8 cellular contexts compared by ENCODE assay signal in the genomic region with DNA sequence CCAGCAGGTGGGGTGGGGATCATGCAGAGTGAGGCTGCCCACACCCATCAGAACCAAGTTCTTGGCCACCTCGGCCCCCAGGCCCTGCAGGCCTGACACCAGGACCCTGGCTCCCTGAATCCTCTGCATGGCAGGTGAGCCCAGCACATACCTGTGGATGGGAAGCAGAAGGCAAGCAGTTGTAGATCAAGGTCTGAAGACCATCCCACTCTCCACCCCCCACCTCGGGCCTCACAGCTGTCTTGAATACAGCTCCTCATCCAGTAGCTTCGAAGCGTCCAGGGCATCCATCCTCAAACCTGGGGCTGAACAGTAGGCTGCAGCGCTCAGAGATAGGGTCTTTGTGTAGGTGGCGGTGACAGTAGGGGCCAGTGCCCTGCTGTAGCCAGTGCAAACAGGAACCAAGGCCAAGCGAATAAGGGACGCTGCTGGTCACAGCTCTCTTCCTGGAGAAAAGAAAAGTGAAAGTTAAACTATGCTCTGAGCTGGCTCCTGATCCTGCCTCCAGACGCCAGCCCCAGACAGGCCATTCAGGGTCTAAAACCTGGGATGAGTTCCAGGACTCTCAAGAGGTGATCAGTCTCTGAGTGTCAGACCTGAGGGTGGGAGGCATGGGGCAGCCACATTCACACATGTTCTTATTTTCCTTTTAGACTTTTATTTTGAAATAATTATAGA. TPM values are rescaled to one million over a fixed set of nuclear protein-coding genes. Genes with fewer than 3 reads are reported as not detected.
DNase-seq lines count a peak whose midpoint lies in the region; ATAC-seq and TF ChIP-seq lines count a peak whose summit lies in the region.

A gene with protein sequence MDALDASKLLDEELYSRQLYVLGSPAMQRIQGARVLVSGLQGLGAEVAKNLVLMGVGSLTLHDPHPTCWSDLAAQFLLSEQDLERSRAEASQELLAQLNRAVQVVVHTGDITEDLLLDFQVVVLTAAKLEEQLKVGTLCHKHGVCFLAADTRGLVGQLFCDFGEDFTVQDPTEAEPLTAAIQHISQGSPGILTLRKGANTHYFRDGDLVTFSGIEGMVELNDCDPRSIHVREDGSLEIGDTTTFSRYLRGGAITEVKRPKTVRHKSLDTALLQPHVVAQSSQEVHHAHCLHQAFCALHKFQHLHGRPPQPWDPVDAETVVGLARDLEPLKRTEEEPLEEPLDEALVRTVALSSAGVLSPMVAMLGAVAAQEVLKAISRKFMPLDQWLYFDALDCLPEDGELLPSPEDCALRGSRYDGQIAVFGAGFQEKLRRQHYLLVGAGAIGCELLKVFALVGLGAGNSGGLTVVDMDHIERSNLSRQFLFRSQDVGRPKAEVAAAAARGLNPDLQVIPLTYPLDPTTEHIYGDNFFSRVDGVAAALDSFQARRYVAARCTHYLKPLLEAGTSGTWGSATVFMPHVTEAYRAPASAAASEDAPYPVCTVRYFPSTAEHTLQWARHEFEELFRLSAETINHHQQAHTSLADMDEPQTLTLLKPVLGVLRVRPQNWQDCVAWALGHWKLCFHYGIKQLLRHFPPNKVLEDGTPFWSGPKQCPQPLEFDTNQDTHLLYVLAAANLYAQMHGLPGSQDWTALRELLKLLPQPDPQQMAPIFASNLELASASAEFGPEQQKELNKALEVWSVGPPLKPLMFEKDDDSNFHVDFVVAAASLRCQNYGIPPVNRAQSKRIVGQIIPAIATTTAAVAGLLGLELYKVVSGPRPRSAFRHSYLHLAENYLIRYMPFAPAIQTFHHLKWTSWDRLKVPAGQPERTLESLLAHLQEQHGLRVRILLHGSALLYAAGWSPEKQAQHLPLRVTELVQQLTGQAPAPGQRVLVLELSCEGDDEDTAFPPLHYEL (minus strand): TSS at position 457 of the 678 bp plus-strand sequence. CDS start 166 bp downstream, at position 291.

- H3K4me3 Mint-ChIP-seq in central memory CD8-positive, alpha-beta T cell, result peak within 1 kb of the TSS; percentile 93

- H3K27me3 Mint-ChIP-seq in central memory CD8-positive, alpha-beta T cell, result no peaks in the 10 kb centered on the region

- intact Hi-C loops in lower leg skin (cut with DNase I; ENCODE audit: low total_unique reads), result no loop called here

- peak within 1 kb of the TSS; percentile 93 for H3K27ac Mint-ChIP-seq in central memory CD8-positive, alpha-beta T cell (ENCODE audit: low read depth)

- no peak for TF ChIP-seq POLR2A in lower leg skin (IDR thresholded peaks at IDR 0.05)

- WGBS in lower leg skin, 2 donors, result 7 to 14% methylated on average over 8 to 9 of the region's 9 CpGs

- H3K9me3 Mint-ChIP-seq in central memory CD8-positive, alpha-beta T cell, result no peaks in the 10 kb centered on the region

- H3K4me3 ChIP-seq in lower leg skin (ENCODE audit: low read depth, poor library complexity, severe bottlenecking), result no peak within 1 kb of the TSS

- H3K4me1 Mint-ChIP-seq in central memory CD8-positive, alpha-beta T cell, result peaks cover 22% of the 10 kb centered on the region

- DNase-seq in GM10266 (ENCODE audit: extremely low spot score) (peak; percentile 75), lower leg skin (ENCODE audit: low spot score in 2 of 2) (peak in 1 of 2 donors; percentile 28), NCI-H1694 (lab: John Stamatoyannopoulos, UW) (no peak)
- no peak for DNase-seq in central memory CD8-positive, alpha-beta T cell (ENCODE audit: low spot score in 2 of 2)

- no peak for TF ChIP-seq CTCF in GM10266 (IDR thresholded peaks at IDR 0.05; ENCODE audit: control insufficient read depth, insufficient read depth, low read depth, missing control alignments)
- no peak for TF ChIP-seq CTCF in lower leg skin (IDR thresholded peaks at IDR 0.05)
- TF ChIP-seq CTCF in subcutaneous adipose tissue (IDR thresholded peaks at IDR 0.05; ENCODE audit: low read depth), result no peak

- ATAC-seq in HG02884 (IDR thresholded peaks at IDR 0.05; ENCODE audit: unreplicated experiment) (peak; percentile 57), SK-N-SH treated with all-trans-retinoic acid at 6 μM for 48 hours (peak; percentile 95), GM19455 (IDR thresholded peaks at IDR 0.05; ENCODE audit: unreplicated experiment) (no peak)
- peak; percentile 85 for ATAC-seq in central memory CD8-positive, alpha-beta T cell (replicated peaks; ENCODE audit: extremely low read depth, poor library complexity, severe bottlenecking)

- peaks cover 18% of the 10 kb centered on the region for H3K36me3 Mint-ChIP-seq in central memory CD8-positive, alpha-beta T cell (ENCODE audit: insufficient read depth)

TF ChIP-seq in SK-N-SH treated with all-trans-retinoic acid at 6 μM for 48 hours, 23 proteins besides CTCF, POLR2A, EP300 and RAD21:
- no peak for TF ChIP-seq ZC3H10 (CRISPR knock-in tag; IDR thresholded peaks at IDR 0.05)
TF ChIP-seq in SK-N-SH treated with all-trans-retinoic acid at 6 μM for 48 hours: peak in this region for 0.

RNA-seq across cellular contexts. Expression of the gene that starts here (rescaled TPM):
- total RNA-seq in lower leg skin (10 to 100 TPM; 14.5 to 19.7 (median 18.2) TPM), subcutaneous adipose tissue (10 to 100 TPM; 16.8 to 65.7 (median 42.7) TPM)
